In the genomic region with DNA sequence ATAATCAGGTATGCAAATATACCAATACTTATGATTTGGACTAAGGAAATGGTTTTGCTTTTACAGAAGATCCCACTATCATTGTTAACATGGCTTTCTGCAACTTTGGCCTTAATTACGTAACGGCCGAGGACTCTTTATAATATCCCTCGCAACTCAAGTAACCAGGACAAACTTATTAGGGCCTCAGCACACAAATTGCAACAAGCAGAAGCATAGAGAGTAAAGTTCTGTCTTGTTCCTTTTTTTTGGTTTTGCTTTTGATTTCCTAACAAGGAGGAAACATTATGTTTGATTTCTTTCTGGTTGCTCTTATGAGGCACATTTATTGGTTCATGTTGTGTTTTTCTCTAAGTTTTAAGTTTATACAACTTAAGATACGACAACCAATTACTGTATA, we compare ENCODE assay signal across 19 cellular contexts.
DNase-seq lines count a peak whose midpoint lies in the region; ATAC-seq, FAIRE-seq and TF ChIP-seq lines count a peak whose summit lies in the region.
"Had no signal": no experiment of that assay in that cellular context is flagged by ENCODE, and none has a peak within 500 bp of the region (broad histone marks: within the 10 kb centered on the region; RNA-seq: fewer than 3 reads in every experiment).

No MANE protein-coding gene starts in this region.

- H3K36me3 ChIP-seq in BLaER1 (peaks cover 49% of the 10 kb centered on the region; the same call in 1 of the 2 replicates), astrocyte (ENCODE audit: insufficient read depth, low read length) (no peaks in the 10 kb centered on the region), aorta (ENCODE audit: control insufficient read depth in 1 of 2, insufficient read depth in 2 of 2, low read length in 1 of 2) (no peaks in the 10 kb centered on the region), colonic mucosa (no peaks in the 10 kb centered on the region)
- H3K36me3 ChIP-seq: left lung, prostate gland, stomach had no signal

- intact Hi-C loops in aorta (cut with DNase I): no loop called here
- intact Hi-C loops in colonic mucosa (cut with DNase I): no loop called here

- TF ChIP-seq CTCF in astrocyte (IDR thresholded peaks at IDR 0.05; ENCODE audit: insufficient read depth, low read depth, low read length) (no peak), colonic mucosa (IDR thresholded peaks at IDR 0.05) (no peak)

- no peak overlapping the region for H3K27ac Mint-ChIP-seq in astrocyte (ENCODE audit: unreplicated experiment)
- H3K27ac Mint-ChIP-seq: activated CD8-positive, alpha-beta T cell treated with anti-CD3 and anti-CD28 coated beads for 36 hours had no signal

- H4K20me1 ChIP-seq in BLaER1 (peaks cover 7% of the 10 kb centered on the region; the same call in 1 of the 2 replicates), astrocyte (ENCODE audit: insufficient read depth, low read length) (no peaks in the 10 kb centered on the region)

- FAIRE-seq in astrocyte (lab: Jason Lieb, UNC): no peak
- FAIRE-seq: urothelium cell line had no signal

- H3K4me1 Mint-ChIP-seq in astrocyte (ENCODE audit: low read depth, unreplicated experiment): peaks cover 7% of the 10 kb centered on the region

- H3K4me3 Mint-ChIP-seq in astrocyte (ENCODE audit: unreplicated experiment): no peak overlapping the region
- H3K4me3 Mint-ChIP-seq: activated CD8-positive, alpha-beta T cell treated with anti-CD3 and anti-CD28 coated beads for 36 hours had no signal

- H3K9me3 ChIP-seq in BLaER1 (no peaks in the 10 kb centered on the region), astrocyte (ENCODE audit: insufficient read depth, low read depth, low read length) (no peaks in the 10 kb centered on the region), aorta (ENCODE audit: control insufficient read depth, low read length) (no peaks in the 10 kb centered on the region), colonic mucosa (no peaks in the 10 kb centered on the region)
- H3K9me3 ChIP-seq: left lung, prostate gland, stomach had no signal

- H3K4me2 ChIP-seq in BLaER1: peak overlapping the region; percentile 51
- peak overlapping the region; percentile 71 for H3K4me2 ChIP-seq in astrocyte (ENCODE audit: low read length)
- H3K4me2 ChIP-seq: PC-9 had no signal

- H2AFZ ChIP-seq in astrocyte (ENCODE audit: low read depth, low read length): no peak overlapping the region
- H2AFZ ChIP-seq: PC-9 had no signal

- H3K79me2 ChIP-seq in astrocyte (ENCODE audit: insufficient read depth, low read length): no peaks in the 10 kb centered on the region

- no peaks in the 10 kb centered on the region for H3K27me3 Mint-ChIP-seq in astrocyte (ENCODE audit: low read depth, unreplicated experiment)

- H3K27me3 ChIP-seq in BLaER1 (no peaks in the 10 kb centered on the region), astrocyte (ENCODE audit: insufficient read depth, low read length) (no peaks in the 10 kb centered on the region), aorta (ENCODE audit: control insufficient read depth in 1 of 2, insufficient read depth in 2 of 2, low read length in 1 of 2) (no peaks in the 10 kb centered on the region), colonic mucosa (no peaks in the 10 kb centered on the region)
- H3K27me3 ChIP-seq: left lung, stomach had no signal

- H3K4me3 ChIP-seq in BLaER1: no peak overlapping the region
- no peak overlapping the region for H3K4me3 ChIP-seq in astrocyte (ENCODE audit: insufficient read depth, low read depth, low read length)
- no peak overlapping the region for H3K4me3 ChIP-seq in aorta (ENCODE audit: low read length in 2 of 2)
- H3K4me3 ChIP-seq in colonic mucosa: no peak overlapping the region
- H3K4me3 ChIP-seq: left lung, PC-9, prostate gland, stomach had no signal

- H3K27ac ChIP-seq in BLaER1: 0 out of 2 replicates have a peak overlapping the region, but pooled peaks have one; percentile 41
- H3K27ac ChIP-seq in astrocyte (ENCODE audit: low read depth, low read length): no peak overlapping the region
- H3K27ac ChIP-seq in aorta (ENCODE audit: low read depth in 1 of 2, low read length in 2 of 2): no peak overlapping the region
- H3K27ac ChIP-seq in colonic mucosa: no peak overlapping the region
- H3K27ac ChIP-seq: foreskin keratinocyte, left lung, PC-9, prostate gland, stomach had no signal

- H3K9ac ChIP-seq in BLaER1: no peak overlapping the region
- no peak overlapping the region for H3K9ac ChIP-seq in astrocyte (ENCODE audit: low read length)
- H3K9ac ChIP-seq in colonic mucosa (ENCODE audit: low read depth in 2 of 2, low read length in 2 of 2): no peak overlapping the region

- H3K9me3 Mint-ChIP-seq in astrocyte (ENCODE audit: unreplicated experiment): no peaks in the 10 kb centered on the region
- H3K9me3 Mint-ChIP-seq: activated CD8-positive, alpha-beta T cell treated with anti-CD3 and anti-CD28 coated beads for 36 hours had no signal

- peak; percentile 20 for ATAC-seq in GM19468 (IDR thresholded peaks at IDR 0.05; ENCODE audit: extremely low read depth, unreplicated experiment)
- peak; percentile 25 for ATAC-seq in HG03139 (IDR thresholded peaks at IDR 0.05; ENCODE audit: unreplicated experiment)
- ATAC-seq in aorta (ENCODE audit: low FRiP score): no peak
- no peak for ATAC-seq in HG02970 (IDR thresholded peaks at IDR 0.05; ENCODE audit: low FRiP score, unreplicated experiment)
- ATAC-seq in HG03571 (IDR thresholded peaks at IDR 0.05; ENCODE audit: unreplicated experiment): no peak
- ATAC-seq: left lung, SK-N-SH treated with all-trans-retinoic acid at 6 μM for 48 hours had no signal

- H3K4me1 ChIP-seq in BLaER1 (peaks cover 73% of the 10 kb centered on the region), astrocyte (ENCODE audit: insufficient read depth, low read length) (peaks cover 14% of the 10 kb centered on the region), aorta (ENCODE audit: control insufficient read depth in 1 of 2, insufficient read depth in 2 of 2, low read length in 2 of 2) (no peaks in the 10 kb centered on the region), colonic mucosa (no peaks in the 10 kb centered on the region)
- H3K4me1 ChIP-seq: foreskin keratinocyte, left lung, prostate gland, stomach had no signal

- DNase-seq in astrocyte (ENCODE audit: low read depth) (no peak), aorta (no peak), colonic mucosa (no peak)
- DNase-seq: activated CD8-positive, alpha-beta T cell treated with anti-CD3 and anti-CD28 coated beads for 36 hours; foreskin keratinocyte; Karpas-422; left lung; NCI-H1694; NCI-H446; PC-9; stomach had no signal

- 72 to 80% methylated on average over 5 of the region's 5 CpGs for WGBS in aorta, 2 donors

- no peaks in the 10 kb centered on the region for H3K36me3 Mint-ChIP-seq in astrocyte (ENCODE audit: low read depth, unreplicated experiment)

Comparison
In these comparisons a context has a peak if more than half of its experiments do, and no peak if none do; other contexts are left out.
1. ATAC-seq: peak in GM19468 (single experiment) and HG03139 (single experiment); none in aorta (single experiment), HG02970 (single experiment) and HG03571 (single experiment).